Comparison of ENCODE assay signal across 10 cellular contexts in the genomic region with DNA sequence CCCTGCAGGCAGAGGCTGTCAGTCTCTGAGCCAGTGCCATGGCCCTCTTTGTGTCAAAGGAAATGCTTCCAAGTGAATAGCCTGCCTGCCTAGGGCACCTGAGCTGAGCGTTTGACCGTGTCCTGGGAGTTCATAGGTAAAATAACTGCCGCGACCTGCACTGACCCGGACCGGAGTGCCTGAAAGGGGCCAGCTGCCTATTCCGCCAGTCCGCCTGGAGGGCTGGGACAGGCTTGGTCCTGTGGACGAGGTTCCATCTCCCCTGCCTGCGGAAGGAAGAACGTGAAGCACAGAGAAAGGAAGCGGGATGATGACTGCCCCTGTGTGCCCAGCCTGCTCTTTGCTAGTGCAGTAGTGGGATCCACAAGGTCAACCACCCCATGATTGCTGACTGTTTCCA. TPM values are rescaled to one million over a fixed set of nuclear protein-coding genes. Genes with fewer than 3 reads are reported as not detected.
"Had no signal": no experiment of that assay in that cellular context is flagged by ENCODE, and none has a peak within 500 bp of the region (broad histone marks: within the 10 kb centered on the region; RNA-seq: fewer than 3 reads in every experiment).

No MANE protein-coding gene starts in this region.

- DNase-seq: GM23248, GOT3, H7, HFFc6, KBM-7 had no signal

- H2AFZ ChIP-seq: GM23248 had no signal

- H3K27ac ChIP-seq: GM23248, HL-60 had no signal

- H3K4me3 Mint-ChIP-seq: HFFc6, IgD-negative memory B cell had no signal

- H3K4me3 ChIP-seq: GM23248 had no signal

- H3K36me3 Mint-ChIP-seq: IgD-negative memory B cell had no signal

- H3K27ac Mint-ChIP-seq: HFFc6, IgD-negative memory B cell had no signal

- ATAC-seq: HCT116, HepG2 had no signal

- H3K9ac ChIP-seq: GM23248 had no signal

RNA-seq across cellular contexts. Expression of a gene that starts 17.5 kb away (rescaled TPM):
- total RNA-seq: H7, HepG2, HT1080 had no signal
